In the genomic region with DNA sequence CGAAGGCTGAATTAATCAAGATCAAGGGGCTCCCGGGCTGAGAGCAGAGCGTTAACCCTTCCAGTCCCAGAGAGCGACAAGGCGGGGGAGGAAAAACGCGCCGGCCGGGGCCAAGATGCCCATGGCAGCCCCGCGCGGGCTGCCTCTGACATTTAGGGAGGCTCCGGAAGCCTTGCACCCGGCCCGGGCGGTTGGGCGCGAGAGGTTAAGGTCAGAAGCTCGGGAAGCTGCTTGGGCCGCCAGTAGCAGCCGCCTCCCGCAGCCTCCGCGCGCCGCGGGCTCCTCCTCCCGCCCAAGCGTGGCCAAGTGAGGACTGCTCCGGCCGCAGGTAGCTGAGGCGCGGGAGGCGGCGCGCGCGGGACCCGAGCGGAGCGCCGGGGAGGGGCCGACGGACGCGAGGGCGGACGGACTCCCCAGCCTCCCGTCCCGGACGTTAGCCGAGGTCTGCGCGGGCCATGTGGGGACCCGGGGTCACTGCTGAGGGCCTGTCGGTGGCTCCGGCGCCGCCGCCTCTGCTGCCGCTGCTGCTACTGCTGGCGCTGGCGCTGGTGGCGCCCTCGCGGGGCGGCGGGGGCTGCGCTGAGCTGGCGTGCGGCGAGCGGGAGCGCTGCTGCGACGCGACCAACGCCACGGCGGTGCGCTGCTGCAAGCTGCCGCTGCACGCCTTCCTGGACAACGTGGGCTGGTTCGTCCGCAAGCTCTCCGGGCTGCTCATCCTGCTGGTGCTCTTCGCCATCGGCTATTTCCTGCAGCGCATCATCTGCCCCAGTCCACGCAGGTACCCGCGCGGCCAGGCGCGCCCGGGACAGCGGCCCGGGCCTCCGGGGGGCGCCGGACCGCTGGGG, we compare ENCODE assay signal across 8 cellular contexts. TPM values are rescaled to one million over a fixed set of nuclear protein-coding genes. Genes with fewer than 3 reads are reported as not detected.
DNase-seq lines count a peak whose midpoint lies in the region; ATAC-seq and TF ChIP-seq lines count a peak whose summit lies in the region.

A gene (plus strand): TSS at position 242 of the 845 bp plus-strand sequence. CDS start 214 bp downstream, at position 456.

- H3K9me3 ChIP-seq in esophagus (ENCODE audit: control insufficient read depth in 2 of 2, insufficient read depth in 1 of 2, low read depth in 1 of 2, low read length in 1 of 2) (peaks cover 0 to 9% of the 10 kb centered on the region in 2 donors), testis (no peaks in the 10 kb centered on the region)

- DNase-seq in CD14-positive monocyte (ENCODE audit: low spot score) (peak; percentile 49), GM19240 (ENCODE audit: insufficient read length, low spot score) (peak; percentile 26), NCI-H510A (lab: John Stamatoyannopoulos, UW) (peak; percentile 62), myocyte (ENCODE audit: low read depth) (peak; percentile 43), testis (peak; percentile 55)
- DNase-seq in activated CD8-positive, alpha-beta memory T cell treated with anti-CD3 and anti-CD28 coated beads, Interleukin-2, amount 50 U/mL, for 4 hours: peak; percentile 27

- H3K4me3 Mint-ChIP-seq in CD14-positive monocyte: peak within 1 kb of the TSS; percentile 84 to 96

- ATAC-seq in HG03175 (IDR thresholded peaks at IDR 0.05; ENCODE audit: unreplicated experiment): peak; percentile 84

- TF ChIP-seq POLR2A in testis (IDR thresholded peaks at IDR 0.05): no peak

- intact Hi-C loops in CD14-positive monocyte (cut with micrococcal nuclease): loop anchor here in 1 of 2 donors (10.0 kb wide), 1 partner anchor 189 kb away; no protein-coding TSS in a partner anchor
- intact Hi-C loops in testis (cut with DNase I; ENCODE audit: low total_unique reads): no loop called here

- H3K27ac ChIP-seq in esophagus (ENCODE audit: low read depth in 2 of 2, low read length in 1 of 2) (no peak within 1 kb of the TSS), testis (peak within 1 kb of the TSS in 1 of 2 donors; percentile 12)

- peaks cover 0 to 4% of the 10 kb centered on the region in 2 donors for H3K36me3 ChIP-seq in esophagus (ENCODE audit: control insufficient read depth in 2 of 2, insufficient read depth in 2 of 2, low read length in 1 of 2)
- no peaks in the 10 kb centered on the region for H3K36me3 ChIP-seq in testis (ENCODE audit: low read depth, missing control alignments)

- H3K9me3 Mint-ChIP-seq in CD14-positive monocyte: peaks cover 0 to 15% (median 12%) of the 10 kb centered on the region in 7 donors

- H3K4me1 ChIP-seq in esophagus (ENCODE audit: control insufficient read depth in 2 of 2, insufficient read depth in 2 of 2, low read length in 1 of 2) (peaks cover 7 to 14% of the 10 kb centered on the region in 2 donors), testis (peaks cover 8% of the 10 kb centered on the region)

- H3K4me3 ChIP-seq in esophagus (ENCODE audit: low read depth in 1 of 2, low read length in 2 of 2): peak within 1 kb of the TSS; percentile 62 to 84
- H3K4me3 ChIP-seq in testis: peak within 1 kb of the TSS; percentile 54 to 60

- H3K27me3 Mint-ChIP-seq in CD14-positive monocyte (ENCODE audit: low read depth in 3 of 3): peaks cover 32 to 46% (median 34%) of the 10 kb centered on the region in 3 donors

- TF ChIP-seq CTCF in CD14-positive monocyte (IDR thresholded peaks at IDR 0.05) (peak; percentile 27), testis (IDR thresholded peaks at IDR 0.05) (no peak)

- 0 to 1% methylated on average over 79 to 103 of the region's 103 CpGs for WGBS in esophagus, 2 donors
- WGBS in testis, 2 donors: 1% methylated on average over 39 of the region's 103 CpGs; no CpG with 5 or more reads in 1 of the 2 donors

- H3K4me1 Mint-ChIP-seq in CD14-positive monocyte: peaks cover 25% of the 10 kb centered on the region

- peaks cover 9 to 12% of the 10 kb centered on the region in 2 donors for H3K36me3 Mint-ChIP-seq in CD14-positive monocyte

- peak within 1 kb of the TSS in 1 of 7 donors; percentile 15 for H3K27ac Mint-ChIP-seq in CD14-positive monocyte

- peaks cover 0 to 22% of the 10 kb centered on the region in 2 donors for H3K27me3 ChIP-seq in esophagus (ENCODE audit: control insufficient read depth in 1 of 2, insufficient read depth in 2 of 2, low read length in 2 of 2)
- H3K27me3 ChIP-seq in testis: no peaks in the 10 kb centered on the region

RNA-seq across cellular contexts. Expression of the gene that starts here (rescaled TPM):
- polyA plus RNA-seq in CD14-positive monocyte: not detected
- polyA plus RNA-seq in esophagus: 1 to 10 TPM; 5.5 to 8.8 TPM
- 0.21 and 0.83 TPM in 2 replicates for total RNA-seq in myocyte
- 1.2 TPM for polyA plus RNA-seq in myocyte (2012)
- 1 to 10 TPM in 1 of 2 donors, under 1 TPM in 1; 0.63 to 2.8 TPM for total RNA-seq in testis
- polyA plus RNA-seq in testis (ENCODE audit: insufficient read depth, low read depth, low replicate concordance): 2.0 TPM

Comparison
In these comparisons a context has a peak if more than half of its experiments do, and no peak if none do; other contexts are left out.
1. Peak in DNase-seq in CD14-positive monocyte; RNA of the gene not detected or under 1 TPM.